Comparison of ENCODE assay signal across 26 cellular contexts in the genomic region with DNA sequence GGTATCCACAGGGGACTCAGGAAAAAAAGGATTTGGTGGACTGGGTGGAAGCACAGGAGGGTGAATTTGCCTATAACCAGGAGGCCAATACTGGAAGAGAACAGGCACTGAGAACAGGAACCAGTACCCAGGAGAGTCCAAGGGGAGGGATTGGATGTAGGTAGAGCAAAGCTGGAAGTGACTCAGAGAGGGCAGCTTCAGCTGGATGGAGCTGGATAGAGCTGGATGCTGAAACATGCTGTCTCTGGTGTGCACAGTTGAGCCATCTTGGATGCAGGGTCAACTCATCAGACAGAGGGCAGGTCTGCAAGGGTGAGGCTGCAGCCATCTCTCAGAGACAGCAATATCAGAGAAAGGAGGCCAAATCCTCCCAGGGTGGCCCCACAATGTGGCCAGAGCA.
DNase-seq lines count a peak whose midpoint lies in the region; ATAC-seq, FAIRE-seq and TF ChIP-seq lines count a peak whose summit lies in the region.
"Had no signal": no experiment of that assay in that cellular context is flagged by ENCODE, and none has a peak within 500 bp of the region (broad histone marks: within the 10 kb centered on the region; RNA-seq: fewer than 3 reads in every experiment).

No MANE protein-coding gene starts in this region.

- no peak overlapping the region for H3K9ac ChIP-seq in mammary epithelial cell (ENCODE audit: insufficient read depth, low read length)
- no peak overlapping the region for H3K9ac ChIP-seq in kidney (ENCODE audit: low read length in 2 of 2)

- H3K4me3 ChIP-seq in HFF-Myc (replicated peaks; ENCODE audit: low read depth, low read length) (no peak overlapping the region), mammary epithelial cell (replicated peaks in 1 of 3; ENCODE audit: insufficient read depth in 1 of 3, low read depth in 2 of 3, low read length in 3 of 3) (no peak overlapping the region), kidney (ENCODE audit: low read length in 2 of 2) (no peak overlapping the region), mucosa of descending colon (no peak overlapping the region)
- H3K4me3 ChIP-seq: SJSA1 had no signal

- dilution Hi-C loops in mammary epithelial cell (cut with HindIII; ENCODE audit: low sequenced_read_pairs), result no loop called here

- no peak overlapping the region for H2AFZ ChIP-seq in mammary epithelial cell (ENCODE audit: low read depth, low read length)

- TF ChIP-seq CTCF in HFF-Myc (IDR thresholded peaks at IDR 0.05; ENCODE audit: low read depth, low read length, missing control alignments), result no peak
- no peak for TF ChIP-seq CTCF in mammary epithelial cell (conservative IDR thresholded peaks at IDR 0.05 in 1 of 2, IDR thresholded peaks at IDR 0.05 in 1 of 2; ENCODE audit: extremely low read depth in 1 of 2, insufficient read depth in 1 of 2, low read depth in 1 of 2, low read length in 2 of 2)
- no peak for TF ChIP-seq CTCF in kidney (IDR thresholded peaks at IDR 0.05; ENCODE audit: borderline replicate concordance, extremely low read depth, insufficient read depth)
- TF ChIP-seq CTCF in mucosa of descending colon (IDR thresholded peaks at IDR 0.05), result no peak

- intact Hi-C loops in mammary epithelial cell (cut with micrococcal nuclease), result no loop called here
- intact Hi-C loops in kidney (cut with DNase I), result no loop called here
- intact Hi-C loops in posterior vena cava (cut with DNase I), result no loop called here
- intact Hi-C loops in mucosa of descending colon (cut with DNase I, micrococcal nuclease), result no loop called here

- in situ Hi-C loops in mammary epithelial cell (cut with MboI; ENCODE audit: low sequenced_read_pairs in 2 of 2), result no loop called here

- peak; percentile 14 for DNase-seq in HFF-Myc (ENCODE audit: extremely low read depth, low read depth)
- DNase-seq in mammary epithelial cell, result peak; percentile 48
- DNase-seq in kidney, result no peak
- DNase-seq in posterior vena cava (ENCODE audit: low spot score), result peak; percentile 16
- DNase-seq in mucosa of descending colon, result no peak
- DNase-seq in NOMO-1 treated with dmso at 0.1 percent for 144 hours (lab: John Stamatoyannopoulos, UW; ENCODE audit: unreplicated experiment), result no peak
- no peak for DNase-seq in COLO668 (lab: John Stamatoyannopoulos, UW; ENCODE audit: unreplicated experiment)
- DNase-seq: Caco-2; CD4-positive, CD25-positive, alpha-beta regulatory T cell; DND-41; HFFc6; KG1; NCI-H1092 treated with DMSO at 0.1 percent for 48 hours; NCI-H1436 treated with DMSO at 0.1 percent for 48 hours; NCI-H2029; NCI-H226; NCI-H524; NCI-H82; OCI-M1 had no signal

- H3K4me1 ChIP-seq in mammary epithelial cell (ENCODE audit: insufficient read depth, low read length), result peaks cover 10% of the 10 kb centered on the region
- peaks cover 22 to 35% of the 10 kb centered on the region in 2 donors for H3K4me1 ChIP-seq in kidney (ENCODE audit: control insufficient read depth in 1 of 2, insufficient read depth in 1 of 2, low read depth in 1 of 2, low read length in 2 of 2)
- no peaks in the 10 kb centered on the region for H3K4me1 ChIP-seq in mucosa of descending colon (ENCODE audit: low read depth)
- H3K4me1 ChIP-seq: Caco-2, SJSA1 had no signal

- H3K4me2 ChIP-seq in mammary epithelial cell (ENCODE audit: insufficient read depth, low read depth, low read length), result no peak overlapping the region

- FAIRE-seq in kidney (lab: Jason Lieb, UNC), result no peak
- FAIRE-seq: GM12892, GM18507, RCC 7860 had no signal

- H3K79me2 ChIP-seq in mammary epithelial cell (ENCODE audit: insufficient read depth, low read length), result peaks cover 5% of the 10 kb centered on the region

- H4K20me1 ChIP-seq in mammary epithelial cell (ENCODE audit: insufficient read depth, low read length), result no peaks in the 10 kb centered on the region

- no peaks in the 10 kb centered on the region for H3K9me3 ChIP-seq in mammary epithelial cell (replicated peaks; ENCODE audit: insufficient read depth, low read length)
- H3K9me3 ChIP-seq in kidney (ENCODE audit: control insufficient read depth in 1 of 2, low read length in 2 of 2), result no peaks in the 10 kb centered on the region
- H3K9me3 ChIP-seq in mucosa of descending colon, result no peaks in the 10 kb centered on the region
- H3K9me3 ChIP-seq: Caco-2, SJSA1 had no signal

- no peak overlapping the region for H3K27ac ChIP-seq in mammary epithelial cell (ENCODE audit: insufficient read depth, low read depth, low read length)
- peak overlapping the region; percentile 3 for H3K27ac ChIP-seq in kidney (ENCODE audit: low read depth in 2 of 2, low read length in 2 of 2)
- H3K27ac ChIP-seq: HL-60, SJSA1 had no signal

- no TSS peak for BruUV-seq in mammary epithelial cell (replicated peaks; lab: Mats Ljungman, UMichigan)

- no peak for ATAC-seq in mucosa of descending colon
- no peak for ATAC-seq in HG02759 (IDR thresholded peaks at IDR 0.05; ENCODE audit: unreplicated experiment)
- ATAC-seq: Right ventricle myocardium inferior had no signal

- CTCF ChIA-PET in mammary epithelial cell (lab: Charles Lee; ENCODE audit: low non-redundant PET), result no interaction called here

- H3K36me3 ChIP-seq in mammary epithelial cell (ENCODE audit: insufficient read depth, low read length) (no peaks in the 10 kb centered on the region), kidney (ENCODE audit: control insufficient read depth in 1 of 2, insufficient read depth in 2 of 2, low read length in 2 of 2) (no peaks in the 10 kb centered on the region), mucosa of descending colon (ENCODE audit: low read depth) (no peaks in the 10 kb centered on the region)
- H3K36me3 ChIP-seq: SJSA1 had no signal

- no peaks in the 10 kb centered on the region for H3K27me3 ChIP-seq in mammary epithelial cell (ENCODE audit: insufficient read depth, low read length)
- H3K27me3 ChIP-seq: SJSA1 had no signal

Comparison
In these comparisons a context has a peak if more than half of its experiments do, and no peak if none do; other contexts are left out.
1. DNase-seq: peak in HFF-Myc (single experiment), mammary epithelial cell (single experiment) and posterior vena cava (single experiment); none in kidney (single experiment), mucosa of descending colon (0 of 3), NOMO-1 treated with dmso at 0.1 percent for 144 hours (single experiment) and COLO668 (single experiment).